Comparison of ENCODE assay signal across 8 cellular contexts in genomic region chr3:9249273-9250192, GRCh38. TPM values are rescaled to one million over a fixed set of nuclear protein-coding genes. Genes with fewer than 3 reads are reported as not detected.
DNase-seq lines count a peak whose midpoint lies in the region; ATAC-seq lines count a peak whose summit lies in the region.

Gene SRGAP3 (minus strand): TSS chr3:9249646. CDS start chr3:9248951, 695 bp downstream.

- H3K36me3 ChIP-seq in NT2/D1 (ENCODE audit: insufficient read depth, insufficient read length, low read length): no peaks in the 10 kb centered on the region

- DNase-seq in COLO668 (lab: John Stamatoyannopoulos, UW; ENCODE audit: unreplicated experiment): peak; percentile 78
- peak; percentile 87 for DNase-seq in HT1080 (ENCODE audit: low read depth)
- DNase-seq in NT2/D1 (ENCODE audit: low read depth, low spot score): peak; percentile 86
- DNase-seq in activated CD8-positive, alpha-beta memory T cell treated with anti-CD3 and anti-CD28 coated beads, Interleukin-2, amount 50 U/mL, for 24 hours (ENCODE audit: extremely low read depth): peak; percentile 53
- DNase-seq in epidermal melanocyte (ENCODE audit: insufficient read length, low spot score): peak; percentile 94
- peak; percentile 94 for DNase-seq in middle frontal gyrus (ENCODE audit: extremely low spot score, low spot score)
- peak; percentile 39 to 53 for DNase-seq in stimulated activated CD8-positive, alpha-beta memory T cell treated with anti-CD3 and anti-CD28 coated beads, Interleukin-2, amount 100 ng/mL, for 1 hour (ENCODE audit: low read depth in 2 of 2)

- no peaks in the 10 kb centered on the region for H3K27me3 ChIP-seq in NT2/D1 (ENCODE audit: insufficient read depth, insufficient read length)

- H3K9ac ChIP-seq in NT2/D1 (ENCODE audit: insufficient read length, low read depth): peak within 1 kb of the TSS; percentile 73

- peaks cover 5% of the 10 kb centered on the region for H3K4me1 ChIP-seq in NT2/D1 (ENCODE audit: insufficient read depth, insufficient read length)

- peak within 1 kb of the TSS; percentile 60 for H3K4me3 ChIP-seq in NT2/D1 (ENCODE audit: insufficient read length, low read depth)

- ATAC-seq in GM21367 (IDR thresholded peaks at IDR 0.05; ENCODE audit: unreplicated experiment): peak; percentile 100

- no peaks in the 10 kb centered on the region for H3K9me3 ChIP-seq in NT2/D1 (ENCODE audit: insufficient read depth, low read length)

RNA-seq across cellular contexts. Expression of gene SRGAP3, which starts in this region (rescaled TPM):
- 0.37 and 0.69 TPM in 2 replicates for total RNA-seq in HT1080 (2014; rRNA removed; shearing (Covaris generic))
- polyA plus RNA-seq in HT1080 (2015; cell fraction: cytosol; rRNA removed): 1.1 and 4.0 TPM in 2 replicates
- 3.5 and 6.0 TPM in 2 replicates for polyA plus RNA-seq in HT1080 (2015; cell fraction: nucleus; rRNA removed)

Comparison
In these comparisons a context has a peak if more than half of its experiments do, and no peak if none do; other contexts are left out.
1. Peak in every context shown above with its lines: DNase-seq, ATAC-seq and H3K4me3 ChIP-seq.